Comparison of ENCODE assay signal across 22 cellular contexts in genomic region chr10:97943294-97943693, GRCh38.
DNase-seq lines count a peak whose midpoint lies in the region; ATAC-seq and TF ChIP-seq lines count a peak whose summit lies in the region.
"Had no signal": no experiment of that assay in that cellular context is flagged by ENCODE, and none has a peak within 500 bp of the region (broad histone marks: within the 10 kb centered on the region; RNA-seq: fewer than 3 reads in every experiment).

No MANE protein-coding gene starts in this region.

- no peak overlapping the region for H2BK15ac ChIP-seq in H9 (ENCODE audit: low read depth, low read length)

- no TSS peak for BruUV-seq in OCI-LY7 (replicated peaks; lab: Mats Ljungman, UMichigan)

- H3K79me2 ChIP-seq in DOHH2 (ENCODE audit: control insufficient read depth, low read length) (no peaks in the 10 kb centered on the region), H9 (ENCODE audit: insufficient read depth, low read length) (no peaks in the 10 kb centered on the region), OCI-LY7 (ENCODE audit: insufficient read depth, low read depth, low read length) (no peaks in the 10 kb centered on the region)

- H3K9me3 ChIP-seq in DOHH2 (ENCODE audit: control insufficient read depth, insufficient read depth, low read length) (no peaks in the 10 kb centered on the region; the same call in 1 of the 2 replicates), H9 (ENCODE audit: control insufficient read depth, low read depth, low read length) (no peaks in the 10 kb centered on the region), OCI-LY7 (ENCODE audit: low read length) (no peaks in the 10 kb centered on the region)

- H2BK12ac ChIP-seq in H9 (ENCODE audit: insufficient read length, low read depth, low read length) = no peak overlapping the region

- H3K27ac Mint-ChIP-seq in H9 (no peak overlapping the region), immature natural killer cell (no peak overlapping the region)
- H3K27ac Mint-ChIP-seq: B cell; CD4-positive, alpha-beta T cell had no signal

- H3K27me3 Mint-ChIP-seq in H9 (ENCODE audit: low read depth) (peaks cover 5% of the 10 kb centered on the region), immature natural killer cell (ENCODE audit: low read depth in 3 of 3) (peaks cover 2 to 14% (median 5%) of the 10 kb centered on the region in 3 donors)

- H3K18ac ChIP-seq in H9 (ENCODE audit: insufficient read length, low read depth, low read length) = no peak overlapping the region

- CTCF ChIA-PET in OCI-LY7 (lab: Charles Lee; ENCODE audit: unreplicated experiment) = interaction anchor here (0.6 kb wide), 1 partner anchor 1770 kb away, joined by 3 read pairs; no protein-coding TSS in a partner anchor

- intact Hi-C loops in OCI-LY7 (cut with micrococcal nuclease; ENCODE audit: unreplicated experiment) = no loop called here

- TF ChIP-seq CTCF in DOHH2 (IDR thresholded peaks at IDR 0.05; ENCODE audit: low read depth, low read length, poor library complexity, severe bottlenecking) = peak; percentile 26
- peak; percentile 21; the same call in 1 of the 3 replicates for TF ChIP-seq CTCF in H9 (conservative IDR thresholded peaks at IDR 0.05)
- TF ChIP-seq CTCF in OCI-LY7 (conservative IDR thresholded peaks at IDR 0.05; ENCODE audit: low read length) = peak; percentile 59

- H3K27ac ChIP-seq in DOHH2 (ENCODE audit: low read depth, low read length) (no peak overlapping the region), H9 (ENCODE audit: insufficient read length, low read depth, low read length) (no peak overlapping the region), OCI-LY7 (ENCODE audit: low read depth, low read length, poor library complexity, severe bottlenecking) (no peak overlapping the region)
- H3K27ac ChIP-seq: GM23248, SK-N-MC had no signal

- no peaks in the 10 kb centered on the region for H3K36me3 ChIP-seq in DOHH2 (ENCODE audit: control insufficient read depth, low read length)
- H3K36me3 ChIP-seq in OCI-LY7 (ENCODE audit: insufficient read depth, low read length) = no peaks in the 10 kb centered on the region

- H2BK20ac ChIP-seq in H9 (ENCODE audit: low read depth, low read length, poor library complexity, severe bottlenecking) = no peak overlapping the region

- POLR2A ChIA-PET in OCI-LY7 (lab: Charles Lee) = no interaction called here

- H3K9ac ChIP-seq in H9 (ENCODE audit: extremely low read depth, insufficient read length, low read length) = no peak overlapping the region
- H3K9ac ChIP-seq: GM23248 had no signal

- H3K56ac ChIP-seq in H9 (ENCODE audit: insufficient read length, low read depth, low read length) = no peak overlapping the region

- H4K8ac ChIP-seq in H9 (replicated peaks; ENCODE audit: insufficient read length, low read depth, low read length) = no peak overlapping the region

- H3K27me3 ChIP-seq in DOHH2 (ENCODE audit: control insufficient read depth, low read length) = no peaks in the 10 kb centered on the region
- H3K27me3 ChIP-seq in H9 (ENCODE audit: insufficient read depth, low read length) = no peaks in the 10 kb centered on the region

- no peak overlapping the region for H3K4me2 ChIP-seq in DOHH2 (ENCODE audit: low read length)
- H3K4me2 ChIP-seq in H9 (ENCODE audit: insufficient read depth, insufficient read length, low read length) = no peak overlapping the region
- H3K4me2 ChIP-seq in OCI-LY7 (ENCODE audit: low read length) = no peak overlapping the region

- H3F3A ChIP-seq in DOHH2 (ENCODE audit: control insufficient read depth, insufficient read depth) = no peaks in the 10 kb centered on the region

- no peak for DNase-seq in H9
- no peak for DNase-seq in OCI-LY7 (ENCODE audit: low spot score)
- DNase-seq in immature natural killer cell = peak in 2 of 3 donors; percentile 5 to 11
- DNase-seq in NCI-H1105 (lab: John Stamatoyannopoulos, UW) = no peak
- DNase-seq in putamen (ENCODE audit: low spot score) = no peak
- no peak for DNase-seq in HPDE6-E6E7 (ENCODE audit: extremely low spot score)
- DNase-seq: Calu3; CD4-positive, alpha-beta T cell; GM23248; KG1; NCI-H1092; NCI-H187 treated with DMSO at 0.1 percent for 48 hours; NCI-H526 treated with DMSO at 0.1 percent for 48 hours; T-helper 1 cell; T1000 had no signal

- no peak for ATAC-seq in GM18909 (IDR thresholded peaks at IDR 0.05; ENCODE audit: poor library complexity, unreplicated experiment)
- ATAC-seq: HepG2, Panc1, Right ventricle myocardium inferior had no signal

- H4K91ac ChIP-seq in H9 (ENCODE audit: insufficient read length, low read depth, low read length) = no peak overlapping the region

- no CpG with 5 or more reads among the region's 2 CpGs for WGBS in H9 (ENCODE audit: extremely low coverage, insufficient read length, low lambda C conversion rate)

- H3K4me1 ChIP-seq in DOHH2 (ENCODE audit: control insufficient read depth, low read length) (no peaks in the 10 kb centered on the region), H9 (ENCODE audit: insufficient read depth, low read length) (no peaks in the 10 kb centered on the region), OCI-LY7 (ENCODE audit: insufficient read depth, low read length, poor library complexity, severe bottlenecking) (no peaks in the 10 kb centered on the region)

- H3K23me2 ChIP-seq in H9 (ENCODE audit: insufficient read length, low read depth, low read length, poor library complexity, severe bottlenecking) = no peaks in the 10 kb centered on the region

- no peaks in the 10 kb centered on the region for H3K79me1 ChIP-seq in H9 (ENCODE audit: insufficient read depth, low read depth, low read length, poor library complexity, severe bottlenecking)

- no peak overlapping the region for H2AK5ac ChIP-seq in H9 (ENCODE audit: insufficient read length, low read length)

- H3K4me1 Mint-ChIP-seq in H9 = peaks cover 6 to 7% of the 10 kb centered on the region in 2 experiments
- H3K4me1 Mint-ChIP-seq in immature natural killer cell = peaks cover 0 to 3% of the 10 kb centered on the region in 2 donors
- H3K4me1 Mint-ChIP-seq: B cell had no signal

- H3T11ph ChIP-seq in H9 (ENCODE audit: low read length) = no peak overlapping the region

- no peaks in the 10 kb centered on the region for H3K9me2 ChIP-seq in DOHH2 (replicated peaks; ENCODE audit: control insufficient read depth, low read length)
- H3K9me2 ChIP-seq in OCI-LY7 (ENCODE audit: insufficient read depth, low read length) = no peaks in the 10 kb centered on the region

- H2BK5ac ChIP-seq in H9 (ENCODE audit: insufficient read length, low read length) = no peak overlapping the region

- H3K4me3 Mint-ChIP-seq in H9 (no peak overlapping the region), immature natural killer cell (no peak overlapping the region)
- H3K4me3 Mint-ChIP-seq: B cell; CD4-positive, alpha-beta T cell had no signal

- H3K36me3 Mint-ChIP-seq in H9 (ENCODE audit: insufficient read depth in 1 of 3, low read depth in 3 of 3) (peaks cover 0 to 4% (median 0%) of the 10 kb centered on the region in 3 experiments; a peak in 2 of 7 replicates), immature natural killer cell (peaks cover 0 to 3% (median 0%) of the 10 kb centered on the region in 3 donors)

- H4K5ac ChIP-seq in H9 (ENCODE audit: insufficient read length, low read depth, low read length) = no peak overlapping the region

- peaks cover 9 to 11% of the 10 kb centered on the region in 2 experiments for H3K9me3 Mint-ChIP-seq in H9
- peaks cover 0 to 2% (median 0%) of the 10 kb centered on the region in 6 donors for H3K9me3 Mint-ChIP-seq in immature natural killer cell
- H3K9me3 Mint-ChIP-seq: CD4-positive, alpha-beta T cell had no signal

- H2AFZ ChIP-seq in H9 (ENCODE audit: low read length) = no peak overlapping the region
- H2AFZ ChIP-seq in OCI-LY7 (ENCODE audit: low read length) = no peak overlapping the region
- H2AFZ ChIP-seq: GM23248 had no signal

- H3K4me3 ChIP-seq in DOHH2 (ENCODE audit: low read length) = no peak overlapping the region
- no peak overlapping the region for H3K4me3 ChIP-seq in OCI-LY7 (ENCODE audit: low read depth, low read length, poor library complexity, severe bottlenecking)
- H3K4me3 ChIP-seq: GM23248, SK-N-MC had no signal

- no peak overlapping the region for H3K14ac ChIP-seq in H9 (ENCODE audit: insufficient read depth, low read length)

- no peak overlapping the region for H2BK120ac ChIP-seq in H9 (ENCODE audit: low read depth, low read length, poor library complexity, severe bottlenecking)

- H3K4ac ChIP-seq in H9 (ENCODE audit: low read depth, low read length) = no peak overlapping the region

- H4K20me1 ChIP-seq in DOHH2 (ENCODE audit: control insufficient read depth, insufficient read depth, low read depth, low read length) (no peaks in the 10 kb centered on the region), H9 (ENCODE audit: control insufficient read depth, insufficient read depth, insufficient read length) (no peaks in the 10 kb centered on the region), OCI-LY7 (ENCODE audit: insufficient read depth, low read length) (no peaks in the 10 kb centered on the region)

- no peak overlapping the region for H3K23ac ChIP-seq in H9 (ENCODE audit: insufficient read length, low read depth, low read length)

Comparison
In these comparisons a context has a peak if more than half of its experiments do, and no peak if none do; other contexts are left out.
1. DNase-seq: peak in immature natural killer cell (2 of 3); none in H9 (single experiment), OCI-LY7 (single experiment), NCI-H1105 (single experiment), putamen (single experiment) and HPDE6-E6E7 (single experiment).
2. Peak in every context shown above with its lines, with median percentiles within 50 percentile points of each other: CTCF ChIP-seq.